9 cellular contexts compared by ENCODE assay signal in genomic region chr3:39107056-39107873, GRCh38. TPM values are rescaled to one million over a fixed set of nuclear protein-coding genes. Genes with fewer than 3 reads are reported as not detected.
DNase-seq lines count a peak whose midpoint lies in the region; ATAC-seq, FAIRE-seq and TF ChIP-seq lines count a peak whose summit lies in the region.
"Had no signal": no experiment of that assay in that cellular context is flagged by ENCODE, and none has a peak within 500 bp of the region (broad histone marks: within the 10 kb centered on the region; RNA-seq: fewer than 3 reads in every experiment).

Gene GORASP1 (minus strand): TSS chr3:39107627. CDS start chr3:39107541, 86 bp downstream.
Gene TTC21A (plus strand): TSS chr3:39107680. CDS start chr3:39107838, 158 bp downstream.

- peak; percentile 44 for ATAC-seq in HG03521 (IDR thresholded peaks at IDR 0.05; ENCODE audit: unreplicated experiment)

- H3K27me3 Mint-ChIP-seq in CD14-positive monocyte (ENCODE audit: low read depth in 3 of 3), result peaks cover 3 to 16% (median 12%) of the 10 kb centered on the region in 3 donors

- intact Hi-C loops in CD14-positive monocyte (cut with micrococcal nuclease), result loop anchor here (2.0 to 10.0 kb wide), 4 partner anchors 40 to 178 kb away; partner anchors contain the start of gene CX3CR1 (in 1 of the 2)

- no peak for TF ChIP-seq CTCF in CD14-positive monocyte (IDR thresholded peaks at IDR 0.05)

- H3K4me3 ChIP-seq in endocrine pancreas (ENCODE audit: control insufficient read depth, insufficient read depth, low read length), result peak within 1 kb of the TSS; percentile 52

- no peaks in the 10 kb centered on the region for H3K9me3 Mint-ChIP-seq in CD14-positive monocyte

- H3K9me3 ChIP-seq in endocrine pancreas (ENCODE audit: control insufficient read depth, low read length), result no peaks in the 10 kb centered on the region

- peaks cover 5% of the 10 kb centered on the region for H3K4me1 ChIP-seq in endocrine pancreas (ENCODE audit: control insufficient read depth, insufficient read depth, low read length)

- H3K9ac ChIP-seq in endocrine pancreas (ENCODE audit: control insufficient read depth, insufficient read depth, low read length), result peak within 1 kb of the TSS; percentile 91

- H3K4me3 Mint-ChIP-seq in CD14-positive monocyte, result peak within 1 kb of the TSS; percentile 96

- no peaks in the 10 kb centered on the region for H3K27me3 ChIP-seq in endocrine pancreas (ENCODE audit: control insufficient read depth, insufficient read depth, low read length)

- DNase-seq in CD14-positive monocyte (ENCODE audit: low spot score) (peak; percentile 82), GM19239 (ENCODE audit: insufficient read length, low spot score) (peak; percentile 72), NCI-H82 treated with DMSO at 0.1 percent for 48 hours (lab: John Stamatoyannopoulos, UW; ENCODE audit: unreplicated experiment) (peak; percentile 39), mesenteric fat pad (ENCODE audit: low spot score) (peak; percentile 94)
- peak in 2 of 3 experiments; percentile 40 to 47 for DNase-seq in activated CD8-positive, alpha-beta memory T cell treated with anti-CD3 and anti-CD28 coated beads for 48 hours (ENCODE audit: low read depth in 2 of 3, low spot score in 2 of 3)
- peak; percentile 23 for DNase-seq in stimulated activated CD8-positive, alpha-beta memory T cell treated with anti-CD3 and anti-CD28 coated beads, Interleukin-15, amount 100 ng/mL, for 24 hours (ENCODE audit: low read depth)

- FAIRE-seq in GM19239 (lab: Jason Lieb, UNC), result peak; percentile 72
- FAIRE-seq: endometrium had no signal

- H3K4me1 Mint-ChIP-seq in CD14-positive monocyte, result peaks cover 57% of the 10 kb centered on the region

- peak within 1 kb of the TSS; percentile 89 to 98 (median 95) for H3K27ac Mint-ChIP-seq in CD14-positive monocyte

- no peaks in the 10 kb centered on the region for H3K36me3 ChIP-seq in endocrine pancreas (ENCODE audit: control insufficient read depth, insufficient read depth, low read length)

- H3K36me3 Mint-ChIP-seq in CD14-positive monocyte, result peaks cover 19 to 37% of the 10 kb centered on the region in 2 donors

RNA-seq across cellular contexts. Expression of gene GORASP1, which starts in this region (rescaled TPM):
- polyA plus RNA-seq in CD14-positive monocyte, result 10 to 100 TPM; 23.2 to 31.2 TPM
- 58.7 TPM for total RNA-seq in mesenteric fat pad

RNA-seq across cellular contexts. Expression of gene TTC21A, which starts in this region (rescaled TPM):
- 1 to 10 TPM in 1 of 2 donors, under 1 TPM in 1; 0.67 to 2.2 TPM for polyA plus RNA-seq in CD14-positive monocyte
- 3.1 TPM for total RNA-seq in mesenteric fat pad

Comparison
In these comparisons a context has a peak if more than half of its experiments do, and no peak if none do; other contexts are left out.
1. Peak in every context shown above with its lines: DNase-seq, ATAC-seq and H3K4me3 ChIP-seq.
2. DNase-seq: peak in every context shown above with its lines; median percentile 94 in mesenteric fat pad; 82 in CD14-positive monocyte; 72 in GM19239; 44 in activated CD8-positive, alpha-beta memory T cell treated with anti-CD3 and anti-CD28 coated beads for 48 hours; 39 in NCI-H82 treated with DMSO at 0.1 percent for 48 hours; 23 in stimulated activated CD8-positive, alpha-beta memory T cell treated with anti-CD3 and anti-CD28 coated beads, Interleukin-15, amount 100 ng/mL, for 24 hours.